ENCODE assay signal across 1 cellular context in genomic region chr9:100098887-100099721, GRCh38.
A peak's percentile ranks its signal among the peaks of the same experiment; 100 is the strongest.
TF ChIP-seq lines count a peak whose summit lies in the region.

TSS of gene ERP44 (minus strand) at chr9:100099000. CDS start at chr9:100098840, 160 bp downstream.
A gene with protein sequence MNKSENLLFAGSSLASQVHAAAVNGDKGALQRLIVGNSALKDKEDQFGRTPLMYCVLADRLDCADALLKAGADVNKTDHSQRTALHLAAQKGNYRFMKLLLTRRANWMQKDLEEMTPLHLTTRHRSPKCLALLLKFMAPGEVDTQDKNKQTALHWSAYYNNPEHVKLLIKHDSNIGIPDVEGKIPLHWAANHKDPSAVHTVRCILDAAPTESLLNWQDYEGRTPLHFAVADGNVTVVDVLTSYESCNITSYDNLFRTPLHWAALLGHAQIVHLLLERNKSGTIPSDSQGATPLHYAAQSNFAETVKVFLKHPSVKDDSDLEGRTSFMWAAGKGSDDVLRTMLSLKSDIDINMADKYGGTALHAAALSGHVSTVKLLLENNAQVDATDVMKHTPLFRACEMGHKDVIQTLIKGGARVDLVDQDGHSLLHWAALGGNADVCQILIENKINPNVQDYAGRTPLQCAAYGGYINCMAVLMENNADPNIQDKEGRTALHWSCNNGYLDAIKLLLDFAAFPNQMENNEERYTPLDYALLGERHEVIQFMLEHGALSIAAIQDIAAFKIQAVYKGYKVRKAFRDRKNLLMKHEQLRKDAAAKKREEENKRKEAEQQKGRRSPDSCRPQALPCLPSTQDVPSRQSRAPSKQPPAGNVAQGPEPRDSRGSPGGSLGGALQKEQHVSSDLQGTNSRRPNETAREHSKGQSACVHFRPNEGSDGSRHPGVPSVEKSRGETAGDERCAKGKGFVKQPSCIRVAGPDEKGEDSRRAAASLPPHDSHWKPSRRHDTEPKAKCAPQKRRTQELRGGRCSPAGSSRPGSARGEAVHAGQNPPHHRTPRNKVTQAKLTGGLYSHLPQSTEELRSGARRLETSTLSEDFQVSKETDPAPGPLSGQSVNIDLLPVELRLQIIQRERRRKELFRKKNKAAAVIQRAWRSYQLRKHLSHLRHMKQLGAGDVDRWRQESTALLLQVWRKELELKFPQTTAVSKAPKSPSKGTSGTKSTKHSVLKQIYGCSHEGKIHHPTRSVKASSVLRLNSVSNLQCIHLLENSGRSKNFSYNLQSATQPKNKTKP (plus strand): TSS chr9:100099243. CDS start chr9:100104522, 5,279 bp downstream.

TF ChIP-seq in K562, 482 proteins besides CTCF, POLR2A, EP300 and RAD21 (continued from another document and continues in another):
- TF ChIP-seq ZBTB11 (CRISPR knock-in tag; IDR thresholded peaks at IDR 0.05) (peak; percentile 82 to 97 (median 94); a peak in 5 of 6 replicates), ZNF431 (CRISPR knock-in tag; IDR thresholded peaks at IDR 0.05) (0 out of 2 replicates have a peak, but pooled peaks have one; percentile 29), SIX5 (IDR thresholded peaks at IDR 0.05; ENCODE audit: borderline replicate concordance in 1 of 2, insufficient read depth in 1 of 2, low read depth in 1 of 2, low read length in 2 of 2) (peak; percentile 97 to 98), KLF10 (CRISPR knock-in tag; IDR thresholded peaks at IDR 0.05) (no peak), HDAC1 (IDR thresholded peaks at IDR 0.05) (peak in 1 of 2 experiments; percentile 90; a peak in 1 of 4 replicates), TFAP4 (CRISPR knock-in tag; IDR thresholded peaks at IDR 0.05; ENCODE audit: borderline replicate concordance) (peak; percentile 64), POLR2B (IDR thresholded peaks at IDR 0.05; ENCODE audit: low read depth, partially characterized antibody) (peak; percentile 72), ARID4B (CRISPR knock-in tag; IDR thresholded peaks at IDR 0.05) (peak; percentile 90; the same call in 1 of the 2 replicates), YY1 (IDR thresholded peaks at IDR 0.05; ENCODE audit: borderline replicate concordance in 1 of 3, control insufficient read depth in 1 of 3, extremely low read depth in 1 of 3, insufficient read depth in 3 of 3, insufficient read length in 1 of 3, insufficient replicate concordance in 2 of 3, low read depth in 1 of 3, low read length in 2 of 3) (peak in 2 of 3 experiments; percentile 27 to 33), ZNF24 (IDR thresholded peaks at IDR 0.05) (peak; percentile 30; the same call in 1 of the 2 replicates), ID3 (CRISPR knock-in tag; IDR thresholded peaks at IDR 0.05) (no peak), ID3 (tag; IDR thresholded peaks at IDR 0.05) (peak; percentile 67), ZNF584 (CRISPR knock-in tag; IDR thresholded peaks at IDR 0.05; ENCODE audit: low read depth) (peak; percentile 77), ELF4 (CRISPR knock-in tag; IDR thresholded peaks at IDR 0.05) (peak; percentile 93), PHF8 (IDR thresholded peaks at IDR 0.05; ENCODE audit: borderline replicate concordance, low read length) (peak; percentile 86; the same call in 1 of the 2 replicates), BHLHE40 (IDR thresholded peaks at IDR 0.05; ENCODE audit: low read length) (0 out of 2 replicates have a peak, but pooled peaks have one; percentile 1), HNRNPLL (IDR thresholded peaks at IDR 0.05; ENCODE audit: low read depth, low read length, poor library complexity, severe bottlenecking) (peak; percentile 33), HDAC2 (IDR thresholded peaks at IDR 0.05) (peak; percentile 18; the same call in 1 of the 2 replicates), GTF3C2 (IDR thresholded peaks at IDR 0.05; ENCODE audit: borderline replicate concordance, extremely low read depth, insufficient read length) (no peak)
- TF ChIP-seq, protein P1, sequence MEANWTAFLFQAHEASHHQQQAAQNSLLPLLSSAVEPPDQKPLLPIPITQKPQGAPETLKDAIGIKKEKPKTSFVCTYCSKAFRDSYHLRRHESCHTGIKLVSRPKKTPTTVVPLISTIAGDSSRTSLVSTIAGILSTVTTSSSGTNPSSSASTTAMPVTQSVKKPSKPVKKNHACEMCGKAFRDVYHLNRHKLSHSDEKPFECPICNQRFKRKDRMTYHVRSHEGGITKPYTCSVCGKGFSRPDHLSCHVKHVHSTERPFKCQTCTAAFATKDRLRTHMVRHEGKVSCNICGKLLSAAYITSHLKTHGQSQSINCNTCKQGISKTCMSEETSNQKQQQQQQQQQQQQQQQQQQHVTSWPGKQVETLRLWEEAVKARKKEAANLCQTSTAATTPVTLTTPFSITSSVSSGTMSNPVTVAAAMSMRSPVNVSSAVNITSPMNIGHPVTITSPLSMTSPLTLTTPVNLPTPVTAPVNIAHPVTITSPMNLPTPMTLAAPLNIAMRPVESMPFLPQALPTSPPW (CRISPR knock-in tag; IDR thresholded peaks at IDR 0.05) = peak; percentile 93
- TF ChIP-seq, protein P2, sequence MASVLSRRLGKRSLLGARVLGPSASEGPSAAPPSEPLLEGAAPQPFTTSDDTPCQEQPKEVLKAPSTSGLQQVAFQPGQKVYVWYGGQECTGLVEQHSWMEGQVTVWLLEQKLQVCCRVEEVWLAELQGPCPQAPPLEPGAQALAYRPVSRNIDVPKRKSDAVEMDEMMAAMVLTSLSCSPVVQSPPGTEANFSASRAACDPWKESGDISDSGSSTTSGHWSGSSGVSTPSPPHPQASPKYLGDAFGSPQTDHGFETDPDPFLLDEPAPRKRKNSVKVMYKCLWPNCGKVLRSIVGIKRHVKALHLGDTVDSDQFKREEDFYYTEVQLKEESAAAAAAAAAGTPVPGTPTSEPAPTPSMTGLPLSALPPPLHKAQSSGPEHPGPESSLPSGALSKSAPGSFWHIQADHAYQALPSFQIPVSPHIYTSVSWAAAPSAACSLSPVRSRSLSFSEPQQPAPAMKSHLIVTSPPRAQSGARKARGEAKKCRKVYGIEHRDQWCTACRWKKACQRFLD (CRISPR knock-in tag; IDR thresholded peaks at IDR 0.05) = peak; percentile 96
- TF ChIP-seq, protein P3, sequence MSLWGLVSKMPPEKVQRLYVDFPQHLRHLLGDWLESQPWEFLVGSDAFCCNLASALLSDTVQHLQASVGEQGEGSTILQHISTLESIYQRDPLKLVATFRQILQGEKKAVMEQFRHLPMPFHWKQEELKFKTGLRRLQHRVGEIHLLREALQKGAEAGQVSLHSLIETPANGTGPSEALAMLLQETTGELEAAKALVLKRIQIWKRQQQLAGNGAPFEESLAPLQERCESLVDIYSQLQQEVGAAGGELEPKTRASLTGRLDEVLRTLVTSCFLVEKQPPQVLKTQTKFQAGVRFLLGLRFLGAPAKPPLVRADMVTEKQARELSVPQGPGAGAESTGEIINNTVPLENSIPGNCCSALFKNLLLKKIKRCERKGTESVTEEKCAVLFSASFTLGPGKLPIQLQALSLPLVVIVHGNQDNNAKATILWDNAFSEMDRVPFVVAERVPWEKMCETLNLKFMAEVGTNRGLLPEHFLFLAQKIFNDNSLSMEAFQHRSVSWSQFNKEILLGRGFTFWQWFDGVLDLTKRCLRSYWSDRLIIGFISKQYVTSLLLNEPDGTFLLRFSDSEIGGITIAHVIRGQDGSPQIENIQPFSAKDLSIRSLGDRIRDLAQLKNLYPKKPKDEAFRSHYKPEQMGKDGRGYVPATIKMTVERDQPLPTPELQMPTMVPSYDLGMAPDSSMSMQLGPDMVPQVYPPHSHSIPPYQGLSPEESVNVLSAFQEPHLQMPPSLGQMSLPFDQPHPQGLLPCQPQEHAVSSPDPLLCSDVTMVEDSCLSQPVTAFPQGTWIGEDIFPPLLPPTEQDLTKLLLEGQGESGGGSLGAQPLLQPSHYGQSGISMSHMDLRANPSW (CRISPR knock-in tag; IDR thresholded peaks at IDR 0.05) = peak; percentile 74; the same call in 1 of the 2 replicates
- TF ChIP-seq, protein P4, sequence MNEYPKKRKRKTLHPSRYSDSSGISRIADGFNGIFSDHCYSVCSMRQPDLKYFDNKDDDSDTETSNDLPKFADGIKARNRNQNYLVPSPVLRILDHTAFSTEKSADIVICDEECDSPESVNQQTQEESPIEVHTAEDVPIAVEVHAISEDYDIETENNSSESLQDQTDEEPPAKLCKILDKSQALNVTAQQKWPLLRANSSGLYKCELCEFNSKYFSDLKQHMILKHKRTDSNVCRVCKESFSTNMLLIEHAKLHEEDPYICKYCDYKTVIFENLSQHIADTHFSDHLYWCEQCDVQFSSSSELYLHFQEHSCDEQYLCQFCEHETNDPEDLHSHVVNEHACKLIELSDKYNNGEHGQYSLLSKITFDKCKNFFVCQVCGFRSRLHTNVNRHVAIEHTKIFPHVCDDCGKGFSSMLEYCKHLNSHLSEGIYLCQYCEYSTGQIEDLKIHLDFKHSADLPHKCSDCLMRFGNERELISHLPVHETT (CRISPR knock-in tag; conservative IDR thresholded peaks at IDR 0.05 in 1 of 2, IDR thresholded peaks at IDR 0.05 in 1 of 2) = peak in 1 of 2 experiments; percentile 79; a peak in 2 of 4 replicates
